ENCODE assay signal across 8 cellular contexts in the genomic region with DNA sequence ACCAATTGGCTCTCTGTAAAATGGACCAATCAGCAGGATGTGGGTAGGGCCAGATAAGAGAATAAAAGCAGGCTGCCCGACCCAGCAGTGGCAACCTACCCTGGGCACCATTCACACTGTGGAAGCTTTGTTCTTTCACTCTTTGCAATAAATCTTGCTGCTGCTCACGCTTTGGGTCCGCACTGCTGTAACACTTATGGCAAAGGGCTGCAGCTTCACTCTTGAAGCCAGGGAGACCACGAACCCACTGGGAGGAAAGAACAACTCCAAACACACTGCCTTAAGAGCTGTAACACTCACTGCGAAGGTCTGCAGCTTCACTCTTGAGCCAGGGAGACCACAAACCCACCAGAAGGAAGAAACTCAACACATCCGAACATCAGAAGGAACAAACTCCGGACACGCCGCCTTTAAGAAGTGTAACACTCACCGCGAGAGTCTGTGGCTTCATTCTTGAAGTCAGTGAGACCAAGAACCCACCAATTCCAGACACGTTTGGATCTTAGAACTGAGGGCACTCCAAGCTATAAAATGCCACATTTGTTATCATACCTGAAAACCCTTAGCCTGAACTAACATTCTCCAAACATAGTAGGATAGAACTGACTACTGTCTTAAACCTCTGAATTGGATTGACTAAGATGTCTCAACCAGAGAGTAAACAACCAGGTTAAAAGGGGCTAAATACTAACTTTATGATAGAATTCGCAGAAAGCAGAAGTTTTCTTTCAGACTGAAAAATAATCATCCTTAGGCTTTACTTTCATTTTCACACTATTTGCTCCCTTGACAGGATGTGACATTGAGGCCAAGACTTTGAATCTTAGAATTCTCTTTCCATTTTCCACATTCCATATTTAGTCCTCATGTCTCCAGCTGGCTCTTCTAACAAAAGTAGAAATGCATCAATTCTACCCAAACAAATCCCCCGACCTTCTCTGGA. TPM values are rescaled to one million over a fixed set of nuclear protein-coding genes. Genes with fewer than 3 reads are reported as not detected.
DNase-seq lines count a peak whose midpoint lies in the region; ATAC-seq and TF ChIP-seq lines count a peak whose summit lies in the region.

No MANE protein-coding gene starts in this region.

- TF ChIP-seq CTCF in heart left ventricle (IDR thresholded peaks at IDR 0.05) (no peak), right lobe of liver (IDR thresholded peaks at IDR 0.05) (no peak), smooth muscle cell (IDR thresholded peaks at IDR 0.05; ENCODE audit: borderline replicate concordance, insufficient read depth, poor library complexity, severe bottlenecking) (no peak)

- H3K79me2 ChIP-seq in smooth muscle cell (ENCODE audit: low read depth), result no peaks in the 10 kb centered on the region

- H3K27me3 ChIP-seq in heart left ventricle (no peaks in the 10 kb centered on the region), right lobe of liver (no peaks in the 10 kb centered on the region), smooth muscle cell (ENCODE audit: low read depth) (no peaks in the 10 kb centered on the region)

- no peak overlapping the region for H2AFZ ChIP-seq in smooth muscle cell (ENCODE audit: low read depth)

- ATAC-seq in heart left ventricle, result peak in 2 of 4 donors; percentile 37 to 44
- peak; percentile 33 for ATAC-seq in HG03354 (IDR thresholded peaks at IDR 0.05; ENCODE audit: poor library complexity, severe bottlenecking, unreplicated experiment)
- ATAC-seq in right lobe of liver, result peak in 1 of 4 donors; percentile 21

- intact Hi-C loops in heart left ventricle (cut with DNase I), result no loop called here
- intact Hi-C loops in cardiac septum (cut with DNase I), result no loop called here
- intact Hi-C loops in right lobe of liver (cut with DNase I), result no loop called here

- WGBS in heart left ventricle, 4 donors, result 77 to 84% (median 80%) methylated on average over 14 of the region's 14 CpGs
- 57% methylated on average over 10 of the region's 14 CpGs for WGBS in right lobe of liver (ENCODE audit: insufficient coverage, low coverage, low lambda C conversion rate, missing lambda C conversion rate)
- WGBS in smooth muscle cell (ENCODE audit: low lambda C conversion rate), result 93% methylated on average over 14 of the region's 14 CpGs

- DNase-seq in heart left ventricle (no peak), cardiac septum (ENCODE audit: low spot score) (no peak), right lobe of liver (peak in 1 of 3 donors; percentile 12), ecto neural progenitor cell (ENCODE audit: low spot score) (no peak), NCI-H69 (lab: John Stamatoyannopoulos, UW) (no peak), smooth muscle cell (lab: John Stamatoyannopoulos, UW; ENCODE audit: unreplicated experiment) (no peak)
- peak; percentile 33 for DNase-seq in activated T-cell treated with anti-CD3 and anti-CD28 coated beads, Interleukin-2, amount 50 U/mL, for 1 hour

- H3K27ac ChIP-seq in heart left ventricle (peak overlapping the region in 10 of 12 donors; percentile 49 to 96 (median 62)), right lobe of liver (peak overlapping the region; percentile 29 to 73 (median 52)), smooth muscle cell (ENCODE audit: low read depth) (no peak overlapping the region)

- H3F3A ChIP-seq in smooth muscle cell (ENCODE audit: low read depth), result no peaks in the 10 kb centered on the region

- H3K36me3 ChIP-seq in heart left ventricle (peaks cover 0 to 3% (median 0%) of the 10 kb centered on the region in 9 donors), right lobe of liver (no peaks in the 10 kb centered on the region), smooth muscle cell (ENCODE audit: low read depth) (no peaks in the 10 kb centered on the region)

- H3K4me3 ChIP-seq in heart left ventricle, result peak overlapping the region in 9 of 12 donors; percentile 4 to 55 (median 26)
- H3K4me3 ChIP-seq in right lobe of liver, result peak overlapping the region in 1 of 3 donors; percentile 20
- H3K4me3 ChIP-seq in smooth muscle cell, result no peak overlapping the region

- H3K4me1 ChIP-seq in heart left ventricle (peaks cover 0 to 30% (median 8%) of the 10 kb centered on the region in 12 donors), right lobe of liver (peaks cover 0 to 36% (median 10%) of the 10 kb centered on the region in 4 donors), smooth muscle cell (ENCODE audit: low read depth) (no peaks in the 10 kb centered on the region)

- H3K9me3 ChIP-seq in heart left ventricle (no peaks in the 10 kb centered on the region), right lobe of liver (no peaks in the 10 kb centered on the region), smooth muscle cell (replicated peaks; ENCODE audit: low read depth) (no peaks in the 10 kb centered on the region)

- TF ChIP-seq POLR2A in heart left ventricle (IDR thresholded peaks at IDR 0.05), result no peak
- no peak for TF ChIP-seq POLR2A in right lobe of liver (IDR thresholded peaks at IDR 0.05)

- H3K9ac ChIP-seq in smooth muscle cell (ENCODE audit: low read depth), result no peak overlapping the region

- H4K20me1 ChIP-seq in smooth muscle cell (ENCODE audit: low read depth), result no peaks in the 10 kb centered on the region

- H3K4me2 ChIP-seq in smooth muscle cell, result no peak overlapping the region

RNA-seq across cellular contexts. Expression of a gene that starts 33.6 kb away (rescaled TPM):
- total RNA-seq in heart left ventricle (1 to 10 TPM; 1.7 to 7.0 (median 2.6) TPM), cardiac septum (3.8 TPM), right lobe of liver (1 to 10 TPM; 1.1 to 4.5 (median 2.8) TPM), smooth muscle cell (3.0 and 4.9 TPM in 2 replicates)
- polyA plus RNA-seq in heart left ventricle (1 to 10 TPM in 1 of 2 donors, under 1 TPM in 1; 0.34 to 2.1 TPM), smooth muscle cell (1.6 and 1.7 TPM in 2 replicates)

RNA-seq across cellular contexts. Expression of a gene that starts 50.9 kb away (rescaled TPM):
- total RNA-seq in heart left ventricle (10 to 100 TPM; 12.6 to 29.9 (median 23.7) TPM), cardiac septum (29.3 TPM), right lobe of liver (10 to 100 TPM in 1 of 6 experiments, 1 to 10 TPM in 5; 4.1 to 10.9 (median 7.1) TPM), smooth muscle cell (1.6 and 14.5 TPM in 2 replicates)
- polyA plus RNA-seq in heart left ventricle (10 to 100 TPM; 16.0 to 19.8 TPM), smooth muscle cell (5.7 and 8.5 TPM in 2 replicates)

RNA-seq across cellular contexts. Expression of a gene that starts 51.0 kb away (rescaled TPM):
- 10 to 100 TPM in 3 of 9 donors, 1 to 10 TPM in 6; 6.5 to 12.2 (median 9.1) TPM for total RNA-seq in heart left ventricle
- 10 to 100 TPM in 1 of 2 donors, 1 to 10 TPM in 1; 2.5 to 10.6 TPM for polyA plus RNA-seq in heart left ventricle
- 8.2 TPM for total RNA-seq in cardiac septum
- 10 to 100 TPM in 1 of 6 experiments, 1 to 10 TPM in 5; 6.1 to 11.1 (median 6.9) TPM for total RNA-seq in right lobe of liver
- 3.5 and 4.2 TPM in 2 replicates for total RNA-seq in smooth muscle cell
- polyA plus RNA-seq in smooth muscle cell, result 3.0 and 4.6 TPM in 2 replicates
